Comparison of ENCODE assay signal across 9 cellular contexts in the genomic region with DNA sequence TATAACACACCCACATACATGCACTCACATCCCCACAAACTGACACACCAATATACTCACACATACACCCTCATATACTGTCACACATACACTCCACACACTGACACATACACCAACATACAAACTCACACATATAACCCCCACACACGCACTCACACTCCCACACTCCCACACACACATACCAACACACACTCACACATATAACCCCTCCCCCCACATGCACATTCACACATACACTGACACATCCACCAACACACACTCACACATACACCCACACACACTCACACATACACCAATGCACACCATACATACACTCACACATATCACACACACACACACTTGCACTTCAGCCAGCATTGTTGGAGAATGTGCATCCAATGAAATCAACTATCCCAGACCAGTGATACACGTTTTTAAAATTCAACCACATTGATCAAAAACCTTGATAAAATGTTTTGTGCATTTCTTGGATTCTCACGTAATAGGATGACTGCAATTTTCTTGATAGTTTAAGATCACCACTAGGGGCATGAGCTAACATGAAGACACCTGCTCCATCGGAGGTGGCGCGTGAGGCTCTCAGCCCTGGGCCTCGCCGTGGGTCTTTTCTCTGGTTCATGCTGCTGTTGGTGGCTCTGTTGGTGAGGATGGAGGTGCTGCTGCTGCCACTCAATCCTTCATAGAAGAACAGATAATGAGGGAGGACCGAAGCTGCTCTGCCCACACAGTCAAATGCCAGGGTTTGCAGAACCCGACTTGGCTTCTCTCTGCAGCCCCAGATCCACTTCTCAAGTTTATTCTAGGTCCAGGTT. TPM values are rescaled to one million over a fixed set of nuclear protein-coding genes. Genes with fewer than 3 reads are reported as not detected.
DNase-seq lines count a peak whose midpoint lies in the region; ATAC-seq and TF ChIP-seq lines count a peak whose summit lies in the region.
"Had no signal": no experiment of that assay in that cellular context is flagged by ENCODE, and none has a peak within 500 bp of the region (broad histone marks: within the 10 kb centered on the region; RNA-seq: fewer than 3 reads in every experiment).

No MANE protein-coding gene starts in this region.

- H3K79me2 ChIP-seq in osteoblast (ENCODE audit: insufficient read depth, low read length), result no peaks in the 10 kb centered on the region

- TF ChIP-seq CTCF in GM12865 (IDR thresholded peaks at IDR 0.05; ENCODE audit: insufficient read depth, low read depth, low read length, missing control alignments) (peak; percentile 47), osteoblast (IDR thresholded peaks at IDR 0.05; ENCODE audit: extremely low read depth, low read depth, low read length) (peak; percentile 51)

- H4K20me1 ChIP-seq in osteoblast (ENCODE audit: insufficient read depth, low read length), result no peaks in the 10 kb centered on the region

- H3K4me3 ChIP-seq in GM12865 (ENCODE audit: low read depth, low read length), result no peak overlapping the region
- H3K4me3 ChIP-seq in osteoblast (ENCODE audit: insufficient read depth, low read length), result no peak overlapping the region

- H3K9me3 ChIP-seq in osteoblast (ENCODE audit: low read depth, low read length), result no peaks in the 10 kb centered on the region

- DNase-seq in GM12865 (ENCODE audit: low read depth) (peak; percentile 37), NAMALWA (ENCODE audit: low spot score) (peak; percentile 77), dermis blood vessel endothelial cell (peak; percentile 45), osteoblast (ENCODE audit: insufficient read length, low spot score, missing footprints) (peak; percentile 85), SHP77 treated with DMSO at 0.1 percent for 48 hours (lab: John Stamatoyannopoulos, UW) (no peak), cerebellar nuclear complex (lab: John Stamatoyannopoulos, UW) (no peak)
- DNase-seq: activated T-cell treated with anti-CD3 and anti-CD28 coated beads, Interleukin-2, amount 50 U/mL, for 4 hours; NCI-H226 had no signal

- no peak for ATAC-seq in GM19023 (IDR thresholded peaks at IDR 0.05; ENCODE audit: unreplicated experiment)

- no peak overlapping the region for H3K4me2 ChIP-seq in osteoblast (ENCODE audit: insufficient read depth, low read length)

- no peak overlapping the region for H3K27ac ChIP-seq in osteoblast (ENCODE audit: low read depth, low read length)

- no peaks in the 10 kb centered on the region for H3K36me3 ChIP-seq in osteoblast (ENCODE audit: insufficient read depth, low read length)

- no peak overlapping the region for H2AFZ ChIP-seq in osteoblast (ENCODE audit: low read length)

- H3K4me1 ChIP-seq in osteoblast (ENCODE audit: insufficient read depth, low read length), result peaks cover 4% of the 10 kb centered on the region

- H3K27me3 ChIP-seq in osteoblast (ENCODE audit: insufficient read depth, low read length), result no peaks in the 10 kb centered on the region

RNA-seq across cellular contexts. Expression of a gene that starts 32.1 kb away (rescaled TPM):
- total RNA-seq in dermis blood vessel endothelial cell, result 93.0 and 99.0 TPM in 2 replicates
- total RNA-seq in osteoblast, result 22.8 and 36.2 TPM in 2 replicates

Comparison
In these comparisons a context has a peak if more than half of its experiments do, and no peak if none do; other contexts are left out.
1. DNase-seq: peak in GM12865 (single experiment), NAMALWA (single experiment), dermis blood vessel endothelial cell (single experiment) and osteoblast (single experiment); none in SHP77 treated with DMSO at 0.1 percent for 48 hours (single experiment) and cerebellar nuclear complex (0 of 2).